8 cellular contexts compared by ENCODE assay signal in the genomic region with DNA sequence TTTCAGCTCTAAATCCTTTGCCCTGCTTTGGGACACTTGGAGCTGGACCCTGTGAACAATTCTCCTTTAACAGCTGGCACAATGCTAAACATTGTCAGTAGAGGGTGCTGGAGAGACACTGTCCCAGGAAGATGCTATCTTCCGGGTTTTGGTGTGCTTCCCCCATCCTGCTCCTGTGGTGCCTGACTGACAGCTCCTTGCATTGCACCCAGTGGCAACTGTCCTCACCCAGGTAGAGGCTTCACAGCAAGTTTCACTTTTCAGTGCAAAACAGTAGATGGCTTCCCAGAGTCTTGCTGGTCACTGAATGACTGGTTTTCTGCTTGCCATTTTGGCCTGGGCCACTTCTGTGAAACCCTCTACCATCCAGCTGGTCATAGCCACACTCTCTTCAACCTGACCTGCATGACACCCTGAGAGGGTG.
DNase-seq lines count a peak whose midpoint lies in the region; ATAC-seq and TF ChIP-seq lines count a peak whose summit lies in the region.

No MANE protein-coding gene starts in this region.

- H3F3A ChIP-seq in PC-9 (ENCODE audit: insufficient read depth, low read depth) = no peaks in the 10 kb centered on the region
- H3F3A ChIP-seq in smooth muscle cell (ENCODE audit: low read depth) = no peaks in the 10 kb centered on the region

- H3K79me2 ChIP-seq in PC-9 (ENCODE audit: low read depth) = no peaks in the 10 kb centered on the region
- H3K79me2 ChIP-seq in smooth muscle cell (ENCODE audit: low read depth) = no peaks in the 10 kb centered on the region

- ATAC-seq in GM21390 (IDR thresholded peaks at IDR 0.05; ENCODE audit: unreplicated experiment) = peak; percentile 98
- ATAC-seq in HG03442 (IDR thresholded peaks at IDR 0.05; ENCODE audit: unreplicated experiment) = peak; percentile 99
- ATAC-seq in esophagus mucosa = peak; percentile 80

- H3K9me2 ChIP-seq in PC-9 (ENCODE audit: insufficient read depth) = no peaks in the 10 kb centered on the region

- H3K4me1 ChIP-seq in PC-9 (replicated peaks; ENCODE audit: insufficient read depth) (no peaks in the 10 kb centered on the region), smooth muscle cell (ENCODE audit: low read depth) (no peaks in the 10 kb centered on the region)

- CTCF ChIA-PET in PC-9 (lab: Charles Lee) = no interaction called here

- H3K27ac ChIP-seq in PC-9 (no peak overlapping the region), smooth muscle cell (ENCODE audit: low read depth) (no peak overlapping the region)

- POLR2A ChIA-PET in PC-9 (lab: Charles Lee; ENCODE audit: unreplicated experiment) = no interaction called here

- H3K9ac ChIP-seq in smooth muscle cell (ENCODE audit: low read depth) = no peak overlapping the region

- BruUV-seq in PC-9 (replicated peaks; lab: Mats Ljungman, UMichigan) = no TSS peak

- no peaks in the 10 kb centered on the region for H3K27me3 ChIP-seq in PC-9 (ENCODE audit: insufficient read depth, low read depth)
- no peaks in the 10 kb centered on the region for H3K27me3 ChIP-seq in smooth muscle cell (ENCODE audit: low read depth)

- H3K4me3 ChIP-seq in PC-9 = no peak overlapping the region
- no peak overlapping the region for H3K4me3 ChIP-seq in smooth muscle cell

- H3K36me3 ChIP-seq in PC-9 (ENCODE audit: low read depth) (no peaks in the 10 kb centered on the region), smooth muscle cell (ENCODE audit: low read depth) (no peaks in the 10 kb centered on the region)

- TF ChIP-seq CTCF in PC-9 (conservative IDR thresholded peaks at IDR 0.05) = peak; percentile 71
- peak; percentile 49 for TF ChIP-seq CTCF in smooth muscle cell (IDR thresholded peaks at IDR 0.05; ENCODE audit: borderline replicate concordance, insufficient read depth, poor library complexity, severe bottlenecking)

- H3K9me3 ChIP-seq in PC-9 (ENCODE audit: insufficient read depth, low read depth) (no peaks in the 10 kb centered on the region), smooth muscle cell (replicated peaks; ENCODE audit: low read depth) (no peaks in the 10 kb centered on the region)

- no peak overlapping the region for H3K4me2 ChIP-seq in PC-9
- no peak overlapping the region for H3K4me2 ChIP-seq in smooth muscle cell

- H4K20me1 ChIP-seq in PC-9 (ENCODE audit: insufficient read depth) = no peaks in the 10 kb centered on the region
- H4K20me1 ChIP-seq in smooth muscle cell (ENCODE audit: low read depth) = no peaks in the 10 kb centered on the region

- 0% methylated on average over 1 of the region's 1 CpG for WGBS in smooth muscle cell (ENCODE audit: low lambda C conversion rate)

- no peak overlapping the region for H2AFZ ChIP-seq in PC-9
- H2AFZ ChIP-seq in smooth muscle cell (ENCODE audit: low read depth) = peak overlapping the region; percentile 26

- intact Hi-C loops in PC-9 (cut with micrococcal nuclease; ENCODE audit: unreplicated experiment) = no loop called here

- DNase-seq in SIG-M5 treated with dmso at 0.1 percent for 504 hours (lab: John Stamatoyannopoulos, UW; ENCODE audit: unreplicated experiment) (peak; percentile 54), SIG-M5 (lab: John Stamatoyannopoulos, UW) (no peak), PC-9 (peak in 1 of 2 experiments; percentile 10), smooth muscle cell (lab: John Stamatoyannopoulos, UW; ENCODE audit: unreplicated experiment) (no peak), DMS114 treated with DMSO at 0.1 percent for 48 hours (lab: John Stamatoyannopoulos, UW; ENCODE audit: unreplicated experiment) (no peak)
